In the genomic region with DNA sequence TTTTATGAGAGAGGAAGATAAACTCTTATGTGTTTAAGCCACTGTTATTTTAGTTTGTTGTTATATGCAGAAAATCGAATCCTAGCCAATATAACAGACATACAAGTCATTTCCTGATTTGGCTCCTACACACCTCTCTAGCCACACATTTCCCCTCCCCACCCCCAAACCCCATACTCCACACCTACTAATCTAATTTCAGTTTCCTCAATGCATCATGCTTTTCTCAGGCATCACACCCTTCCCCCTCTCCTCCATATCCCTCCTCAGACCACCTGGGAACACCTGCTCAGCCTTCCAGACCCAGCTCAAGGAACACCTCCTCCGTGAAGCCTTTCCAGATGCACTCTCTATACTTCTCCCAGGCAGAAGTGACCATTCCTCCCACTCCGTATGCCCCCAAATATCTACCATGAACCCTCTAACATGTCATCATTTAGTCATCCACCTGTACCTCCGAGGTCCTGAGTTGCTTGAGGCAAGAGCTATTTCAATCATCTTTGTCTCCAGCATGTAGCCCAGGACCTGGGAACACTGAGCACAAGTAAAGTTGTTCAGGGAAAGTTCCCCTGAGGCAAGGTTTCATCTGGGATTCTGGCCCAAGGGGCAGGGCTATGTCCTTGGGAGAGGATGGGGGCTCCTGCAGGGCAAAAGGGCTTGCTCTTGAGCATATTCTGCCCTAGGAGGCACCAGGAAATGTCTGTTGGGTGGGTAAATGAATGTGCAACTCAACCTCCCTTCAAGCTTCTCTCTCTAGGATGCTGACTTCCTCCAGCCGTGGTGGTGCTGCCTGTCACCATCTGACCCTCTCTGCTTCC, we compare ENCODE assay signal across 1 cellular context.
A peak's percentile ranks its signal among the peaks of the same experiment; 100 is the strongest.
TF ChIP-seq lines count a peak whose summit lies in the region.

No MANE protein-coding gene starts in this region.

TF ChIP-seq in HepG2, 621 proteins besides CTCF, POLR2A, EP300 and RAD21 (continued from another document):
- TF ChIP-seq, protein P1, sequence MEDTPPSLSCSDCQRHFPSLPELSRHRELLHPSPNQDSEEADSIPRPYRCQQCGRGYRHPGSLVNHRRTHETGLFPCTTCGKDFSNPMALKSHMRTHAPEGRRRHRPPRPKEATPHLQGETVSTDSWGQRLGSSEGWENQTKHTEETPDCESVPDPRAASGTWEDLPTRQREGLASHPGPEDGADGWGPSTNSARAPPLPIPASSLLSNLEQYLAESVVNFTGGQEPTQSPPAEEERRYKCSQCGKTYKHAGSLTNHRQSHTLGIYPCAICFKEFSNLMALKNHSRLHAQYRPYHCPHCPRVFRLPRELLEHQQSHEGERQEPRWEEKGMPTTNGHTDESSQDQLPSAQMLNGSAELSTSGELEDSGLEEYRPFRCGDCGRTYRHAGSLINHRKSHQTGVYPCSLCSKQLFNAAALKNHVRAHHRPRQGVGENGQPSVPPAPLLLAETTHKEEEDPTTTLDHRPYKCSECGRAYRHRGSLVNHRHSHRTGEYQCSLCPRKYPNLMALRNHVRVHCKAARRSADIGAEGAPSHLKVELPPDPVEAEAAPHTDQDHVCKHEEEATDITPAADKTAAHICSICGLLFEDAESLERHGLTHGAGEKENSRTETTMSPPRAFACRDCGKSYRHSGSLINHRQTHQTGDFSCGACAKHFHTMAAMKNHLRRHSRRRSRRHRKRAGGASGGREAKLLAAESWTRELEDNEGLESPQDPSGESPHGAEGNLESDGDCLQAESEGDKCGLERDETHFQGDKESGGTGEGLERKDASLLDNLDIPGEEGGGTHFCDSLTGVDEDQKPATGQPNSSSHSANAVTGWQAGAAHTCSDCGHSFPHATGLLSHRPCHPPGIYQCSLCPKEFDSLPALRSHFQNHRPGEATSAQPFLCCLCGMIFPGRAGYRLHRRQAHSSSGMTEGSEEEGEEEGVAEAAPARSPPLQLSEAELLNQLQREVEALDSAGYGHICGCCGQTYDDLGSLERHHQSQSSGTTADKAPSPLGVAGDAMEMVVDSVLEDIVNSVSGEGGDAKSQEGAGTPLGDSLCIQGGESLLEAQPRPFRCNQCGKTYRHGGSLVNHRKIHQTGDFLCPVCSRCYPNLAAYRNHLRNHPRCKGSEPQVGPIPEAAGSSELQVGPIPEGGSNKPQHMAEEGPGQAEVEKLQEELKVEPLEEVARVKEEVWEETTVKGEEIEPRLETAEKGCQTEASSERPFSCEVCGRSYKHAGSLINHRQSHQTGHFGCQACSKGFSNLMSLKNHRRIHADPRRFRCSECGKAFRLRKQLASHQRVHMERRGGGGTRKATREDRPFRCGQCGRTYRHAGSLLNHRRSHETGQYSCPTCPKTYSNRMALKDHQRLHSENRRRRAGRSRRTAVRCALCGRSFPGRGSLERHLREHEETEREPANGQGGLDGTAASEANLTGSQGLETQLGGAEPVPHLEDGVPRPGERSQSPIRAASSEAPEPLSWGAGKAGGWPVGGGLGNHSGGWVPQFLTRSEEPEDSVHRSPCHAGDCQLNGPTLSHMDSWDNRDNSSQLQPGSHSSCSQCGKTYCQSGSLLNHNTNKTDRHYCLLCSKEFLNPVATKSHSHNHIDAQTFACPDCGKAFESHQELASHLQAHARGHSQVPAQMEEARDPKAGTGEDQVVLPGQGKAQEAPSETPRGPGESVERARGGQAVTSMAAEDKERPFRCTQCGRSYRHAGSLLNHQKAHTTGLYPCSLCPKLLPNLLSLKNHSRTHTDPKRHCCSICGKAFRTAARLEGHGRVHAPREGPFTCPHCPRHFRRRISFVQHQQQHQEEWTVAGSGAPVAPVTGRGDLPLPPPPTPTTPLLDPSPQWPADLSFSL (CRISPR knock-in tag; IDR thresholded peaks at IDR 0.05) = no peak
- TF ChIP-seq ZFP1 (CRISPR knock-in tag; IDR thresholded peaks at IDR 0.05) (no peak), ZNF547 (CRISPR knock-in tag; IDR thresholded peaks at IDR 0.05) (no peak), HNRNPK (IDR thresholded peaks at IDR 0.05; ENCODE audit: low read depth, low read length, poor library complexity, severe bottlenecking) (peak; percentile 33), MBNL3 (CRISPR knock-in tag; conservative IDR thresholded peaks at IDR 0.05) (no peak)
